3 cellular contexts compared by ENCODE assay signal in genomic region chr11:129847361-129847760, GRCh38. TPM values are rescaled to one million over a fixed set of nuclear protein-coding genes. Genes with fewer than 3 reads are reported as not detected.
"Had no signal": no experiment of that assay in that cellular context is flagged by ENCODE, and none has a peak within 500 bp of the region (broad histone marks: within the 10 kb centered on the region; RNA-seq: fewer than 3 reads in every experiment).

No MANE protein-coding gene starts in this region.

RNA-seq across cellular contexts. Expression of gene TMEM45B, which starts 31.7 kb away (rescaled TPM):
- total RNA-seq: chondrocyte, skeletal muscle tissue, thoracic aorta had no signal
